ENCODE assay signal across 8 cellular contexts in genomic region chr14:105491366-105492006, GRCh38. TPM values are rescaled to one million over a fixed set of nuclear protein-coding genes. Genes with fewer than 3 reads are reported as not detected.
DNase-seq lines count a peak whose midpoint lies in the region; ATAC-seq and TF ChIP-seq lines count a peak whose summit lies in the region.

No MANE protein-coding gene starts in this region.

- TF ChIP-seq CTCF in AG04449 (IDR thresholded peaks at IDR 0.05; ENCODE audit: insufficient read depth, low read length, missing control alignments) = no peak
- no peak for TF ChIP-seq CTCF in activated B cell treated with CpG ODN at 0.5 μM for 24 hours (IDR thresholded peaks at IDR 0.05)

- H3K9me3 Mint-ChIP-seq in activated B cell treated with CpG ODN at 0.5 μM for 24 hours = no peaks in the 10 kb centered on the region

- POLR2A ChIA-PET in AG04449 (lab: Yijun Ruan, JAX) (no interaction called here), activated B cell treated with CpG ODN at 0.5 μM for 24 hours (lab: Charles Lee) (interaction anchor here (0.6 to 2.5 kb wide), 3 partner anchors 13 to 190 kb away, joined by 3 to 14 read pairs (median 3); partner anchors contain the start of gene TEX22)

- peak; percentile 8 for ATAC-seq in GM19035 (IDR thresholded peaks at IDR 0.05; ENCODE audit: unreplicated experiment)
- peak; percentile 8 for ATAC-seq in activated B cell treated with CpG ODN at 0.5 μM for 24 hours (ENCODE audit: low read depth)
- peak; percentile 23 for ATAC-seq in left lobe of liver

- CTCF ChIA-PET in AG04449 (lab: Yijun Ruan, JAX) = interaction anchor here (4.6 kb wide), 1 partner anchor 10 kb away, joined by 87 read pairs; no protein-coding TSS in a partner anchor
- CTCF ChIA-PET in activated B cell treated with CpG ODN at 0.5 μM for 24 hours (lab: Charles Lee) = interaction anchor here (1.4 to 4.1 kb wide), 2 partner anchors 11 to 121 kb away, joined by 4 to 58 read pairs; no protein-coding TSS in a partner anchor

- no peaks in the 10 kb centered on the region for H3K27me3 Mint-ChIP-seq in activated B cell treated with CpG ODN at 0.5 μM for 24 hours

- H3K4me3 Mint-ChIP-seq in activated B cell treated with CpG ODN at 0.5 μM for 24 hours = peak overlapping the region; percentile 87

- peaks cover 26% of the 10 kb centered on the region for H3K4me1 Mint-ChIP-seq in activated B cell treated with CpG ODN at 0.5 μM for 24 hours

- H3K27ac Mint-ChIP-seq in activated B cell treated with CpG ODN at 0.5 μM for 24 hours = peak overlapping the region; percentile 97

- H3K36me3 Mint-ChIP-seq in activated B cell treated with CpG ODN at 0.5 μM for 24 hours (ENCODE audit: low read depth) = peaks cover 2% of the 10 kb centered on the region

- DNase-seq in AG04449 (ENCODE audit: low read depth, low spot score) = no peak
- peak; percentile 34 to 42 for DNase-seq in NCI-H1930 (lab: John Stamatoyannopoulos, UW)
- DNase-seq in activated B cell treated with CpG ODN at 0.5 μM for 24 hours = peak; percentile 75
- peak; percentile 58 for DNase-seq in cerebellar cortex (ENCODE audit: low spot score)
- peak; percentile 86 for DNase-seq in left lobe of liver (ENCODE audit: low spot score)
- peak in 2 of 3 donors; percentile 66 to 87 for DNase-seq in stimulated activated CD4-positive, alpha-beta T cell treated with anti-CD3 and anti-CD28 coated beads, TNF-alpha, amount 100 ng/mL, for 1 hour (ENCODE audit: low read depth in 3 of 3, low spot score in 1 of 3)
- DNase-seq in DMS79 (lab: John Stamatoyannopoulos, UW) = no peak

- peak overlapping the region; percentile 67 for H3K4me3 ChIP-seq in AG04449 (ENCODE audit: low read depth, low read length)

- intact Hi-C loops in activated B cell treated with CpG ODN at 0.5 μM for 24 hours (cut with micrococcal nuclease) = loop anchor here (1.0 to 5.0 kb wide), 9 partner anchors 15 to 739 kb away; partner anchors contain the start of genes BRF1, CDCA4, CLBA1 and GPR132

RNA-seq across cellular contexts. Expression of gene TEDC1, which starts 0.4 kb away (rescaled TPM):
- total RNA-seq in activated B cell treated with CpG ODN at 0.5 μM for 24 hours = 16.7 and 18.1 TPM in 2 replicates
- total RNA-seq in left lobe of liver = 10.6 TPM

RNA-seq across cellular contexts. Expression of gene CRIP1, which starts 4.8 kb away (rescaled TPM):
- total RNA-seq in activated B cell treated with CpG ODN at 0.5 μM for 24 hours (112 and 129 TPM in 2 replicates), left lobe of liver (3.2 TPM)

RNA-seq across cellular contexts. Expression of gene CRIP2, which starts 16.9 kb away (rescaled TPM):
- total RNA-seq in activated B cell treated with CpG ODN at 0.5 μM for 24 hours (2.9 and 3.0 TPM in 2 replicates), left lobe of liver (23.8 TPM)

RNA-seq across cellular contexts. Expression of gene TMEM121, which starts 34.9 kb away (rescaled TPM):
- total RNA-seq in activated B cell treated with CpG ODN at 0.5 μM for 24 hours (0.95 and 1.6 TPM in 2 replicates), left lobe of liver (4.4 TPM)

Comparison
In these comparisons a context has a peak if more than half of its experiments do, and no peak if none do; other contexts are left out.
1. DNase-seq: peak in NCI-H1930 (2 of 2), activated B cell treated with CpG ODN at 0.5 μM for 24 hours (single experiment), cerebellar cortex (single experiment), left lobe of liver (single experiment) and stimulated activated CD4-positive, alpha-beta T cell treated with anti-CD3 and anti-CD28 coated beads, TNF-alpha, amount 100 ng/mL, for 1 hour (2 of 3); none in AG04449 (single experiment) and DMS79 (single experiment).
2. RNA of gene CRIP1, which starts 4.8 kb away (total RNA-seq): 112 to 129 TPM in activated B cell treated with CpG ODN at 0.5 μM for 24 hours; 3.2 TPM in left lobe of liver (single experiment); every median in the first group is over 10 times any median in the second.
3. Peak in every context shown above with its lines, with median percentiles within 50 percentile points of each other: ATAC-seq.